ENCODE assay signal across 7 cellular contexts in the genomic region with DNA sequence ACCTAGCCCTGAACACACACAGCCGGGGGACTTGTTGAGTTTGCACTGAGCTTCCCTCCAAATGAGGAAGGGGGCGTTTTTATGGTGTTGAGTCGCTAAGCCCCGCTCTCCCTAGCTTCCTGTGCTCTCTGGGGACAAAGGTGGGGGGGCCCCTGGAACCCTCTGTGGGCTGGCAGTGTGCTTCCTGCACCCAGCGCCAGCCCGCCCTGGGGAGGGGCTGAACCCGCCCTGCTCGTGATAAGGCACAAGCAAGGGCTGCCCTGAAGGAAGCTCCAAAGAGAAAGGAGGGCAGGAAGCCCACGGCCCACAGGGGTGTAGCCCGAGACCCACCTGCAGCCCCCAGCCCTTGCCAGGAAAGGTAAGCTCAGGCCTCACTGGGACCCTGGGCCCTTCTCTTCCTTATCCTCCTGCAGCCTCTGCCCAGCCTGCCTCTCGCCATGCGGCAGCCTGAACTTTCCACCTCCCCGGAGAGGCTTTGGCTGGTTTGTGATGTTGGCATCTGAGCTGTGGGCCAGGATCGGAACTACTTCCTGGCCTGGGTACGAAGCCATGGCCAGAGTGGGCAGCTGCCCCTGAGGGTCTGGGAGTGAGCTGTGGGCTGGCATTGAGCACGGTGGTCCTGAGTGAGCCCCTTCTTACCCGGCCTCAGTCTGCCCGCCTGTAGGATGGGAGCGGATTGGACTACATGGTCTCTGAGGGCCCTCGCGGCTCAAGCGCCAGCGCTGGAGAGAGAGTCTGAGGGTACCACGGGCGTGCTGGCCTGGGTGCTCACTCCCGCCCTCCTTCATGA. TPM values are rescaled to one million over a fixed set of nuclear protein-coding genes. Genes with fewer than 3 reads are reported as not detected.
DNase-seq lines count a peak whose midpoint lies in the region; ATAC-seq and TF ChIP-seq lines count a peak whose summit lies in the region.

A gene (plus strand): TSS at position 265 of the 790 bp plus-strand sequence. CDS start 644 bp downstream, outside the sequence.

- H3K9me2 ChIP-seq in GM23338 (ENCODE audit: insufficient read depth): no peaks in the 10 kb centered on the region

- H3K27ac Mint-ChIP-seq in GM23338: peak within 1 kb of the TSS; percentile 70; the same call in 1 of the 2 replicates
- peak within 1 kb of the TSS; percentile 98 for H3K27ac Mint-ChIP-seq in stimulated activated naive B cell treated with anti-CD40 and anti-IgM and Interleukin-4, amounts not matched to agents 10 μg/mL and 1 μg/mL and 100 μg/mL, for 72 hours

- peaks cover 18% of the 10 kb centered on the region for H3K4me1 Mint-ChIP-seq in GM23338
- peaks cover 45 to 81% of the 10 kb centered on the region in 2 donors for H3K4me1 Mint-ChIP-seq in stimulated activated naive B cell treated with anti-CD40 and anti-IgM and Interleukin-4, amounts not matched to agents 10 μg/mL and 1 μg/mL and 100 μg/mL, for 72 hours

- H3K4me3 ChIP-seq in GM23338 (no peak within 1 kb of the TSS), adrenal gland (peak within 1 kb of the TSS in 1 of 4 donors; percentile 48)

- no peak for DNase-seq in GM23338 (ENCODE audit: low spot score)
- DNase-seq in adrenal gland: peak in 4 of 7 donors; percentile 59 to 74 (median 67)
- no peak for DNase-seq in mesenteric fat pad (ENCODE audit: low spot score)
- DNase-seq in stimulated activated naive B cell treated with anti-CD40 and anti-IgM and Interleukin-4, amounts not matched to agents 10 μg/mL and 1 μg/mL and 100 μg/mL, for 72 hours: peak; percentile 79
- DNase-seq in SHP77 (lab: John Stamatoyannopoulos, UW): no peak
- no peak for DNase-seq in GM03348 (ENCODE audit: low spot score)

- H3K9me3 ChIP-seq in adrenal gland (replicated peaks in 1 of 3): no peaks in the 10 kb centered on the region

- intact Hi-C loops in T-helper 1 cell treated with Interleukin-12 subunit alpha and Interleukin-12 subunit beta and Interleukin-4 antibody, amounts not matched to agents 30 ng/mL and 1 ng/mL, for 36 hours (cut with micrococcal nuclease): loop anchor here (1.0 kb wide), 6 partner anchors 20 to 99 kb away; a partner anchor contains a TSS
- intact Hi-C loops in adrenal gland (cut with DNase I): loop anchor here in 1 of 2 donors (5.0 kb wide), 1 partner anchor 91 kb away; no protein-coding TSS in a partner anchor

- 63 to 77% (median 68%) methylated on average over 14 to 26 of the region's 26 CpGs for WGBS in adrenal gland, 4 donors

- TF ChIP-seq CTCF in GM23338 (conservative IDR thresholded peaks at IDR 0.05; ENCODE audit: low read depth in 2 of 2) (no peak), adrenal gland (IDR thresholded peaks at IDR 0.05) (no peak)

- H3K27me3 ChIP-seq in GM23338 (ENCODE audit: insufficient read depth): no peaks in the 10 kb centered on the region
- H3K27me3 ChIP-seq in adrenal gland: no peaks in the 10 kb centered on the region

- ATAC-seq in GM23338: no peak
- ATAC-seq in stimulated activated naive B cell treated with anti-CD40 and anti-IgM and Interleukin-4, amounts not matched to agents 10 μg/mL and 1 μg/mL and 100 μg/mL, for 72 hours (replicated peaks): peak; percentile 69 to 70

- no peaks in the 10 kb centered on the region for H3K79me2 ChIP-seq in GM23338 (replicated peaks; ENCODE audit: insufficient read depth)

- TF ChIP-seq POLR2A in adrenal gland (IDR thresholded peaks at IDR 0.05): peak in 1 of 2 donors; percentile 12

- H3K4me1 ChIP-seq in GM23338 (ENCODE audit: insufficient read depth): no peaks in the 10 kb centered on the region; the same call in 1 of the 2 replicates
- H3K4me1 ChIP-seq in adrenal gland (replicated peaks in 1 of 2): peaks cover 8 to 24% of the 10 kb centered on the region in 2 donors

- peaks cover 18% of the 10 kb centered on the region for H3K27me3 Mint-ChIP-seq in GM23338 (ENCODE audit: insufficient read depth, low read depth, poor library complexity)
- no peaks in the 10 kb centered on the region for H3K27me3 Mint-ChIP-seq in stimulated activated naive B cell treated with anti-CD40 and anti-IgM and Interleukin-4, amounts not matched to agents 10 μg/mL and 1 μg/mL and 100 μg/mL, for 72 hours

- peaks cover 44% of the 10 kb centered on the region for H3K36me3 Mint-ChIP-seq in GM23338 (ENCODE audit: low read depth)
- peaks cover 63 to 82% of the 10 kb centered on the region in 2 donors for H3K36me3 Mint-ChIP-seq in stimulated activated naive B cell treated with anti-CD40 and anti-IgM and Interleukin-4, amounts not matched to agents 10 μg/mL and 1 μg/mL and 100 μg/mL, for 72 hours

- peaks cover 36% of the 10 kb centered on the region for H3F3A ChIP-seq in GM23338 (replicated peaks; ENCODE audit: low read depth)

- H3K9me3 Mint-ChIP-seq in GM23338: no peaks in the 10 kb centered on the region
- H3K9me3 Mint-ChIP-seq in stimulated activated naive B cell treated with anti-CD40 and anti-IgM and Interleukin-4, amounts not matched to agents 10 μg/mL and 1 μg/mL and 100 μg/mL, for 72 hours: no peaks in the 10 kb centered on the region

- H3K4me3 Mint-ChIP-seq in GM23338: no peak within 1 kb of the TSS
- peak within 1 kb of the TSS; percentile 92 to 95 for H3K4me3 Mint-ChIP-seq in stimulated activated naive B cell treated with anti-CD40 and anti-IgM and Interleukin-4, amounts not matched to agents 10 μg/mL and 1 μg/mL and 100 μg/mL, for 72 hours

- no peak within 1 kb of the TSS for H3K4me2 ChIP-seq in GM23338

- H3K36me3 ChIP-seq in GM23338 (ENCODE audit: insufficient read depth): peaks cover 27% of the 10 kb centered on the region
- peaks cover 0 to 26% of the 10 kb centered on the region in 2 donors for H3K36me3 ChIP-seq in adrenal gland (replicated peaks in 1 of 2)

- no peak within 1 kb of the TSS for H2AFZ ChIP-seq in GM23338

- peaks cover 17% of the 10 kb centered on the region for H4K20me1 ChIP-seq in GM23338 (replicated peaks; ENCODE audit: insufficient read depth)

- H3K27ac ChIP-seq in GM23338 (ENCODE audit: low read depth) (peak within 1 kb of the TSS; percentile 79), adrenal gland (peak within 1 kb of the TSS in 4 of 5 donors; percentile 67 to 88 (median 80))

TF ChIP-seq in GM23338, 12 proteins besides CTCF, POLR2A, EP300 and RAD21 (continues in another document):
- TF ChIP-seq ZNF331 (CRISPR knock-in tag; IDR thresholded peaks at IDR 0.05; ENCODE audit: low read depth): no peak
- TF ChIP-seq POLR2AphosphoS5 (IDR thresholded peaks at IDR 0.05; ENCODE audit: low read depth): 0 out of 2 replicates have a peak, but pooled peaks have one; percentile 15

RNA-seq across cellular contexts. Expression of the gene that starts here (rescaled TPM):
- total RNA-seq in GM23338 (2014; rRNA removed; shearing (Covaris generic)): 0.43 and 1.5 TPM in 2 replicates
- polyA plus RNA-seq in GM23338 (2016; fragmentation: Nextera tagmentation; extraction: Ambion mirVana) (1.1 and 1.6 TPM in 2 replicates), adrenal gland (10 to 100 TPM in 2 of 3 donors, 1 to 10 TPM in 1; 5.5 to 57.8 (median 49.0) TPM)
- total RNA-seq in T-helper 1 cell treated with Interleukin-12 subunit alpha and Interleukin-12 subunit beta and Interleukin-4 antibody, amounts not matched to agents 30 ng/mL and 1 ng/mL, for 36 hours: 230 and 241 TPM in 2 replicates
- total RNA-seq in adrenal gland (10 to 100 TPM; 16.3 to 77.0 (median 33.7) TPM), mesenteric fat pad (58.9 TPM)

Comparison
In these comparisons a context has a peak if more than half of its experiments do, and no peak if none do; other contexts are left out.
1. DNase-seq: peak in adrenal gland (4 of 7) and stimulated activated naive B cell treated with anti-CD40 and anti-IgM and Interleukin-4, amounts not matched to agents 10 μg/mL and 1 μg/mL and 100 μg/mL, for 72 hours (single experiment); none in GM23338 (single experiment), mesenteric fat pad (single experiment), SHP77 (0 of 2) and GM03348 (single experiment).